In the genomic region with DNA sequence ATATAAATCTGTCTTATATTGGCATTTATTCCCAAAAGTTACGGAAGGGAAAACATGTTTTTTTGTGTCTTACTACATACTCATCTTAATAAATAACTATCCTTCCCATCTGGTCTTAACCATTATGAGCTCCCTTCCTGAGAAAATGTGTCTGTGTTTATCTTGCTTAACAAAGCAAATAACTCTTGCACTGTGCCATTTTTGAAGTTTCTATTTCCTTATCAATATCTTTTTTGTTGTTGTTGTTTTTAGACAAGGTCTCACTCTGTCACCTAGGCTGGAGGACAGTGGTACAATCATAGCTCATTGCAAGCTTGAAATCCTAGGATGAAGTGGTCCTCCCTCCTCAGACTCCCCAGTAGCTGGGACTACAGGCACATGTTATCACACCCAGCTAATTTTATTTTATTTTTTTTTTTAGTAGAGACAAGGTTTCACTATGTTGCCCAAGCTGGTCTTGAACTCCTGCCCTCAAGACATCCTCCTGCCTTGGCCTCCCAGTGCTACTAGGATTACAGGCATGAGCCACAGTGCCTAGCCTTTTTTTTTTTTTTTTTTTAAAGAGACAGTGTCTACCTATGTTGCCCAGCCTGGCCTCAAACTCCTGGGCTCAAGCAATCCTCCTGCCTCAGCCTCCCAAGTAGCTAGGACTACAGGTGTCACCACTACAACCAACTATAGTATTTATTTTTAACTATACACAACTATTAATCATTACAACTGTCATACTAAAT, we compare ENCODE assay signal across 18 cellular contexts. TPM values are rescaled to one million over a fixed set of nuclear protein-coding genes. Genes with fewer than 3 reads are reported as not detected.
A peak's percentile ranks its signal among the peaks of the same experiment; 100 is the strongest.
DNase-seq lines count a peak whose midpoint lies in the region; ATAC-seq, FAIRE-seq and TF ChIP-seq lines count a peak whose summit lies in the region.
"Had no signal": no experiment of that assay in that cellular context is flagged by ENCODE, and none has a peak within 500 bp of the region (broad histone marks: within the 10 kb centered on the region; RNA-seq: fewer than 3 reads in every experiment).

No MANE protein-coding gene starts in this region.

- H3K79me2 ChIP-seq in DND-41 (ENCODE audit: insufficient read depth, low read length) (peaks cover 99% of the 10 kb centered on the region), K562 (ENCODE audit: control insufficient read depth, insufficient read depth, low read length) (peaks cover 46% of the 10 kb centered on the region)

- peaks cover 0 to 7% (median 0%) of the 10 kb centered on the region in 8 donors for H3K9me3 Mint-ChIP-seq in CD4-positive, alpha-beta memory T cell
- no peaks in the 10 kb centered on the region for H3K9me3 Mint-ChIP-seq in naive thymus-derived CD8-positive, alpha-beta T cell
- H3K9me3 Mint-ChIP-seq: HFFc6 had no signal

- TF ChIP-seq EP300 in K562 (IDR thresholded peaks at IDR 0.05; ENCODE audit: low read length), result no peak

- no peaks in the 10 kb centered on the region for H3K9me3 ChIP-seq in CD4-positive, alpha-beta memory T cell (ENCODE audit: control insufficient read depth in 1 of 2, low read length in 2 of 2)
- H3K9me3 ChIP-seq in DND-41 (ENCODE audit: insufficient read depth, low read length, severe bottlenecking) (no peaks in the 10 kb centered on the region), K562 (replicated peaks; ENCODE audit: control insufficient read depth, insufficient read depth, low read depth, low read length) (no peaks in the 10 kb centered on the region)

- H3K27ac ChIP-seq in CD4-positive, alpha-beta memory T cell (ENCODE audit: low read depth, low read length), result no peak overlapping the region
- H3K27ac ChIP-seq in DND-41 (ENCODE audit: low read length), result no peak overlapping the region
- H3K27ac ChIP-seq in K562 (ENCODE audit: extremely low read depth, low read depth, low read length), result no peak overlapping the region

- peaks cover 49 to 81% (median 65%) of the 10 kb centered on the region in 4 donors for H3K4me1 Mint-ChIP-seq in CD4-positive, alpha-beta memory T cell
- peaks cover 37 to 80% (median 74%) of the 10 kb centered on the region in 4 donors for H3K4me1 Mint-ChIP-seq in naive thymus-derived CD8-positive, alpha-beta T cell

- no peaks in the 10 kb centered on the region for H3K36me3 ChIP-seq in CD4-positive, alpha-beta memory T cell (ENCODE audit: insufficient read depth, low read length)
- no peaks in the 10 kb centered on the region for H3K36me3 ChIP-seq in DND-41 (ENCODE audit: insufficient read depth, low read length)
- no peaks in the 10 kb centered on the region for H3K36me3 ChIP-seq in K562 (ENCODE audit: control insufficient read depth, insufficient read depth, low read length)

- H3K36me3 Mint-ChIP-seq in CD4-positive, alpha-beta memory T cell, result peaks cover 3 to 13% of the 10 kb centered on the region in 2 donors
- peaks cover 0 to 17% (median 8%) of the 10 kb centered on the region in 3 donors for H3K36me3 Mint-ChIP-seq in naive thymus-derived CD8-positive, alpha-beta T cell

- H3K27ac Mint-ChIP-seq in CD4-positive, alpha-beta memory T cell, result peak overlapping the region in 4 of 7 donors; percentile 7 to 48 (median 30)
- peak overlapping the region in 8 of 10 donors; percentile 10 to 62 (median 41) for H3K27ac Mint-ChIP-seq in naive thymus-derived CD8-positive, alpha-beta T cell
- H3K27ac Mint-ChIP-seq: HFFc6 had no signal

- H3K4me3 Mint-ChIP-seq in CD4-positive, alpha-beta memory T cell, result peak overlapping the region in 5 of 8 donors; percentile 13 to 47 (median 29)
- H3K4me3 Mint-ChIP-seq in naive thymus-derived CD8-positive, alpha-beta T cell, result peak overlapping the region in 7 of 10 donors; percentile 0 to 52 (median 28)
- H3K4me3 Mint-ChIP-seq: HFFc6 had no signal

- H4K20me1 ChIP-seq in DND-41 (ENCODE audit: insufficient read depth, low read length) (peaks cover 71% of the 10 kb centered on the region), K562 (replicated peaks; ENCODE audit: control insufficient read depth, insufficient read depth, low read length) (0 out of 2 replicates have a peak, but pooled peaks cover under 1% of the 10 kb centered on the region)

- FAIRE-seq in K562 (lab: Jason Lieb, UNC), result no peak
- FAIRE-seq: H1 had no signal

- H3K27me3 ChIP-seq in CD4-positive, alpha-beta memory T cell (ENCODE audit: insufficient read depth, low read length), result no peaks in the 10 kb centered on the region
- H3K27me3 ChIP-seq in DND-41 (ENCODE audit: insufficient read depth, low read length, poor library complexity) (no peaks in the 10 kb centered on the region), K562 (ENCODE audit: control insufficient read depth in 2 of 2, insufficient read depth in 2 of 2, low read length in 2 of 2) (no peaks in the 10 kb centered on the region)

- no peak overlapping the region for H2AFZ ChIP-seq in DND-41 (ENCODE audit: low read depth, low read length)
- no peak overlapping the region for H2AFZ ChIP-seq in K562 (ENCODE audit: low read depth, low read length)

- H3K9ac ChIP-seq in DND-41 (ENCODE audit: low read depth, low read length) (no peak overlapping the region), K562 (ENCODE audit: insufficient read depth in 1 of 2, low read depth in 2 of 2, low read length in 2 of 2) (no peak overlapping the region)

- no peaks in the 10 kb centered on the region for H3K9me1 ChIP-seq in K562 (ENCODE audit: control insufficient read depth, insufficient read depth, low read length)

- H3K4me2 ChIP-seq in DND-41 (ENCODE audit: insufficient read depth, low read length) (no peak overlapping the region), K562 (ENCODE audit: insufficient read depth, low read length) (no peak overlapping the region)

- H3K4me3 ChIP-seq in CD4-positive, alpha-beta memory T cell (ENCODE audit: low read length in 2 of 2), result no peak overlapping the region
- H3K4me3 ChIP-seq in DND-41 (ENCODE audit: low read depth in 1 of 2, low read length in 2 of 2) (no peak overlapping the region), K562 (no peak overlapping the region)

- no peaks in the 10 kb centered on the region for H3K27me3 Mint-ChIP-seq in CD4-positive, alpha-beta memory T cell
- H3K27me3 Mint-ChIP-seq in naive thymus-derived CD8-positive, alpha-beta T cell, result no peaks in the 10 kb centered on the region

- 100% methylated on average over 1 of the region's 1 CpG for WGBS in K562 (ENCODE audit: insufficient coverage, low coverage, missing lambda C conversion rate)

- BruUV-seq in K562 (replicated peaks; lab: Mats Ljungman, UMichigan), result no TSS peak

- TF ChIP-seq RAD21 in K562 (CRISPR knock-in tag; conservative IDR thresholded peaks at IDR 0.05 in 1 of 2, IDR thresholded peaks at IDR 0.05 in 1 of 2), result no peak

- intact Hi-C loops in CD4-positive, alpha-beta memory T cell (cut with micrococcal nuclease), result loop anchor here (5.0 kb wide), 1 partner anchor 35 kb away; the partner anchor contains the start of gene CNOT6L
- intact Hi-C loops in K562 (cut with micrococcal nuclease), result no loop called here

- ATAC-seq in DND-41 (ENCODE audit: insufficient read depth, low read depth) (peak; percentile 35; the same call in 1 of the 3 replicates), K562 (no peak; the same call in 2 of the 3 replicates)
- ATAC-seq in naive thymus-derived CD8-positive, alpha-beta T cell, result no peak

- in situ Hi-C loops in K562 (cut with MboI), result no loop called here

- TF ChIP-seq CTCF in DND-41 (IDR thresholded peaks at IDR 0.05; ENCODE audit: borderline replicate concordance, extremely low read depth, low read length, poor library complexity, severe bottlenecking), result no peak
- no peak for TF ChIP-seq CTCF in K562 (IDR thresholded peaks at IDR 0.05 in 2 of 3, conservative IDR thresholded peaks at IDR 0.05 in 1 of 3; ENCODE audit: insufficient read depth in 2 of 3, low read depth in 1 of 3, low read length in 3 of 3)

- POLR2A ChIA-PET in CD4-positive, alpha-beta memory T cell (lab: Charles Lee; ENCODE audit: partially characterized antibody), result interaction anchor here (1.0 to 5.3 kb wide), 5 partner anchors 18 to 80 kb away, joined by 3 to 26 read pairs (median 4); partner anchors contain the start of gene MRPL1
- POLR2A ChIA-PET in K562 (lab: Yijun Ruan, JAX), result interaction anchor here (0.9 kb wide), 1 partner anchor 18 kb away, joined by 3 read pairs; no protein-coding TSS in a partner anchor
- POLR2A ChIA-PET in naive thymus-derived CD8-positive, alpha-beta T cell (lab: Charles Lee), result interaction anchor here (0.7 to 1.3 kb wide), 3 partner anchors 26 to 1866 kb away, joined by 3 to 4 read pairs (median 3); no protein-coding TSS in a partner anchor

- peaks cover 77% of the 10 kb centered on the region for H3K4me1 ChIP-seq in CD4-positive, alpha-beta memory T cell (ENCODE audit: insufficient read depth, low read length)
- H3K4me1 ChIP-seq in DND-41 (ENCODE audit: insufficient read depth, low read length), result no peaks in the 10 kb centered on the region
- peaks cover 0 to 2% of the 10 kb centered on the region in 2 experiments; a peak in 2 of 5 replicates for H3K4me1 ChIP-seq in K562 (replicated peaks in 1 of 2; ENCODE audit: control insufficient read depth in 2 of 2, insufficient read depth in 2 of 2, low read length in 2 of 2)

- CTCF ChIA-PET in CD4-positive, alpha-beta memory T cell (lab: Charles Lee; ENCODE audit: partially characterized antibody), result interaction anchor here (0.8 to 1.4 kb wide), 3 partner anchors 12 to 136 kb away, joined by 3 to 4 read pairs (median 3); no protein-coding TSS in a partner anchor
- CTCF ChIA-PET in K562 (lab: Yijun Ruan, JAX; ENCODE audit: low intra/inter-chr PET ratio), result no interaction called here

- DNase-seq in CD4-positive, alpha-beta memory T cell, result no peak
- DNase-seq in DND-41 (no peak), K562 (ENCODE audit: extremely low read depth in 1 of 4, low spot score in 3 of 4) (no peak), NCI-H510A treated with DMSO at 0.1 percent for 48 hours (lab: John Stamatoyannopoulos, UW) (no peak), NCI-H446 (lab: John Stamatoyannopoulos, UW) (no peak), A172 (ENCODE audit: low spot score) (no peak)
- no peak for DNase-seq in naive thymus-derived CD8-positive, alpha-beta T cell
- DNase-seq: ACHN; HFFc6; IMR-90; Kasumi-1; NCI-H1105; NCI-H187; NCI-H345; NCI-H69; NK-92 treated with Interleukin-12 subunit alpha and Interleukin-12 subunit beta, amount 100 ng/mL, for 24 hours; SHP77 treated with DMSO at 0.1 percent for 48 hours had no signal

- TF ChIP-seq POLR2A in K562 (conservative IDR thresholded peaks at IDR 0.05), result no peak

RNA-seq across cellular contexts. Expression of gene CNOT6L, which starts 36.9 kb away (rescaled TPM):
- 100 to 1,000 TPM; 207 to 225 TPM for total RNA-seq in CD4-positive, alpha-beta memory T cell
- 10 to 100 TPM; 34.3 to 44.9 TPM for polyA plus RNA-seq in CD4-positive, alpha-beta memory T cell
- total RNA-seq in K562 (2011; cell fraction: chromatin; rRNA removed; ENCODE audit: low replicate concordance), result 11.9 and 31.5 TPM in 2 replicates
- 4.0 and 5.9 TPM in 2 replicates for total RNA-seq in K562 (2011; cell fraction: nucleolus; rRNA removed)
- 10.8 and 15.5 TPM in 2 replicates for total RNA-seq in K562 (2011; cell fraction: nucleoplasm; rRNA removed)
- total RNA-seq in K562 (2014; rRNA removed), result 5.3 and 5.6 TPM in 2 replicates
- 9.8 and 12.6 TPM in 2 replicates for total RNA-seq in K562 (2014; rRNA removed; fragmentation: Illumina TruSeq; extraction: Trizol)
- 6.5 and 7.2 TPM in 2 replicates for total RNA-seq in K562 (2015; rRNA removed; fragmentation: Illumina TruSeq; extraction: Trizol)
- 27.9 TPM in 2 replicates for total RNA-seq in K562 (2021)
- polyA plus RNA-seq in K562 (2011; rRNA removed), result 10.3 and 10.8 TPM in 2 replicates
- 2.5 and 6.5 TPM in 2 replicates for polyA plus RNA-seq in K562 (2011; cell fraction: cytosol; rRNA removed)
- 7.9 and 10.8 TPM in 2 replicates for polyA plus RNA-seq in K562 (2011; cell fraction: nucleus; rRNA removed)
- polyA plus RNA-seq in K562 (2012), result 8.7 and 13.6 TPM in 2 replicates
- 12.2 and 13.5 TPM in 2 replicates for polyA plus RNA-seq in K562 (2014; fragmentation: Illumina TruSeq; extraction: Trizol)
- 1 to 10 TPM; 3.9 to 6.0 TPM for polyA plus RNA-seq in K562 (2014; fragmentation: Nextera tagmentation; extraction: Ambion mirVana)
- 3.7 and 4.2 TPM in 2 replicates for polyA plus RNA-seq in K562 (2014; rRNA removed)
- polyA minus RNA-seq in K562 (2011; rRNA and poly(A)+ RNA removed), result 39.9 and 61.7 TPM in 2 replicates
- 23.6 and 30.9 TPM in 2 replicates for polyA minus RNA-seq in K562 (2011; cell fraction: cytosol; rRNA and poly(A)+ RNA removed)
- polyA minus RNA-seq in K562 (2011; cell fraction: nucleus; rRNA and poly(A)+ RNA removed), result 9.7 and 20.7 TPM in 2 replicates
- 100 to 1,000 TPM; 227 to 231 TPM for total RNA-seq in naive thymus-derived CD8-positive, alpha-beta T cell
- polyA plus RNA-seq in naive thymus-derived CD8-positive, alpha-beta T cell, result 10 to 100 TPM; 58.3 to 61.5 (median 60.2) TPM
- 4.6 and 4.7 TPM in 2 replicates for total RNA-seq in A172 (2014; rRNA removed; shearing (Covaris generic))

Comparison
In these comparisons a context has a peak if more than half of its experiments do, and no peak if none do; other contexts are left out.
1. RNA of gene CNOT6L, which starts 36.9 kb away (total RNA-seq): 227 to 231 TPM in naive thymus-derived CD8-positive, alpha-beta T cell and 207 to 225 TPM in CD4-positive, alpha-beta memory T cell; 4.0 to 31.5 TPM in K562 and 4.6 to 4.7 TPM in A172; every median in the first group is over 4 times any median in the second.